9 cellular contexts compared by ENCODE assay signal in genomic region chr6:132598473-132598872, GRCh38. TPM values are rescaled to one million over a fixed set of nuclear protein-coding genes. Genes with fewer than 3 reads are reported as not detected.
A peak's percentile ranks its signal among the peaks of the same experiment; 100 is the strongest.
DNase-seq lines count a peak whose midpoint lies in the region; ATAC-seq and TF ChIP-seq lines count a peak whose summit lies in the region.
"Had no signal": no experiment of that assay in that cellular context is flagged by ENCODE, and none has a peak within 500 bp of the region (broad histone marks: within the 10 kb centered on the region; RNA-seq: fewer than 3 reads in every experiment).

No MANE protein-coding gene starts in this region.

- intact Hi-C loops in esophagus muscularis mucosa (cut with DNase I), result no loop called here

- DNase-seq in NCI-H1694 treated with DMSO at 0.1 percent for 48 hours (lab: John Stamatoyannopoulos, UW), result no peak
- no peak for DNase-seq in stimulated activated CD4-positive, alpha-beta T cell treated with anti-CD3 and anti-CD28 coated beads, Interleukin-4, amount 100 ng/mL, for 1 hour
- no peak for DNase-seq in esophagus muscularis mucosa (ENCODE audit: extremely low spot score)

- H3K36me3 ChIP-seq in DOHH2 (ENCODE audit: control insufficient read depth, low read length) (no peaks in the 10 kb centered on the region), Loucy (ENCODE audit: insufficient read depth, low read length) (no peaks in the 10 kb centered on the region), esophagus muscularis mucosa (no peaks in the 10 kb centered on the region)

- H3K9me2 ChIP-seq in DOHH2 (replicated peaks; ENCODE audit: control insufficient read depth, low read length), result no peaks in the 10 kb centered on the region
- no peaks in the 10 kb centered on the region for H3K9me2 ChIP-seq in Loucy (replicated peaks; ENCODE audit: low read depth, low read length)

- ATAC-seq in GM21576 (IDR thresholded peaks at IDR 0.05; ENCODE audit: unreplicated experiment) (peak; percentile 72), esophagus mucosa (peak; percentile 73), GM18858 (IDR thresholded peaks at IDR 0.05; ENCODE audit: unreplicated experiment) (no peak)

- no peak overlapping the region for H3K27ac ChIP-seq in DOHH2 (ENCODE audit: low read depth, low read length)
- H3K27ac ChIP-seq in esophagus muscularis mucosa (replicated peaks in 1 of 4), result no peak overlapping the region

- TF ChIP-seq CTCF in DOHH2 (IDR thresholded peaks at IDR 0.05; ENCODE audit: low read depth, low read length, poor library complexity, severe bottlenecking) (peak; percentile 47), Loucy (conservative IDR thresholded peaks at IDR 0.05; ENCODE audit: low read length) (peak; percentile 67), esophagus muscularis mucosa (IDR thresholded peaks at IDR 0.05) (no peak)

- WGBS in esophagus muscularis mucosa, result 49% methylated on average over 3 of the region's 3 CpGs

- H3K9me3 ChIP-seq in DOHH2 (ENCODE audit: control insufficient read depth, insufficient read depth, low read length), result no peaks in the 10 kb centered on the region
- no peaks in the 10 kb centered on the region for H3K9me3 ChIP-seq in Loucy (ENCODE audit: insufficient read depth, low read depth, low read length)
- H3K9me3 ChIP-seq in esophagus muscularis mucosa, result no peaks in the 10 kb centered on the region

- no peak for TF ChIP-seq POLR2A in esophagus muscularis mucosa (IDR thresholded peaks at IDR 0.05; ENCODE audit: low read depth)

- H3K79me2 ChIP-seq in DOHH2 (ENCODE audit: control insufficient read depth, low read length) (no peaks in the 10 kb centered on the region), Loucy (ENCODE audit: insufficient read depth, low read length) (no peaks in the 10 kb centered on the region)

- H3K4me2 ChIP-seq in DOHH2 (ENCODE audit: low read length), result no peak overlapping the region
- no peak overlapping the region for H3K4me2 ChIP-seq in Loucy (ENCODE audit: low read depth, low read length, poor library complexity, severe bottlenecking)

- H3K4me1 ChIP-seq in DOHH2 (ENCODE audit: control insufficient read depth, low read length) (no peaks in the 10 kb centered on the region), Loucy (ENCODE audit: insufficient read depth, low read length, poor library complexity, severe bottlenecking) (peaks cover 11% of the 10 kb centered on the region), esophagus muscularis mucosa (no peaks in the 10 kb centered on the region)

- H4K20me1 ChIP-seq in DOHH2 (ENCODE audit: control insufficient read depth, insufficient read depth, low read depth, low read length), result no peaks in the 10 kb centered on the region
- H4K20me1 ChIP-seq in Loucy (ENCODE audit: insufficient read depth, low read length, poor library complexity, severe bottlenecking), result no peaks in the 10 kb centered on the region

- 0 out of 2 replicates have a peak, but pooled peaks cover 2% of the 10 kb centered on the region for H3K27me3 ChIP-seq in DOHH2 (ENCODE audit: control insufficient read depth, low read length)
- no peaks in the 10 kb centered on the region for H3K27me3 ChIP-seq in Loucy (ENCODE audit: insufficient read depth, low read length, poor library complexity, severe bottlenecking)
- peaks cover 0 to 7% (median 0%) of the 10 kb centered on the region in 4 donors for H3K27me3 ChIP-seq in esophagus muscularis mucosa

- no peak for TF ChIP-seq EP300 in esophagus muscularis mucosa (IDR thresholded peaks at IDR 0.05)

- H3K9ac ChIP-seq in Loucy (ENCODE audit: low read depth, low read length, poor library complexity, severe bottlenecking), result no peak overlapping the region

- no peak overlapping the region; the same call in 1 of the 2 replicates for H2AFZ ChIP-seq in Loucy (ENCODE audit: low read length)

- H3K4me3 ChIP-seq in DOHH2 (ENCODE audit: low read length) (no peak overlapping the region), Loucy (ENCODE audit: low read length, poor library complexity, severe bottlenecking) (no peak overlapping the region), esophagus muscularis mucosa (no peak overlapping the region)

- no peaks in the 10 kb centered on the region for H3F3A ChIP-seq in DOHH2 (ENCODE audit: control insufficient read depth, insufficient read depth)
- no peaks in the 10 kb centered on the region for H3F3A ChIP-seq in Loucy (ENCODE audit: low read depth)

RNA-seq across cellular contexts. Expression of gene TAAR5, which starts 8.9 kb away (rescaled TPM):
- not detected for total RNA-seq in esophagus mucosa
- total RNA-seq in esophagus muscularis mucosa, result not detected
- total RNA-seq: temporal lobe had no signal

RNA-seq across cellular contexts. Expression of gene TAAR2, which starts 25.6 kb away (rescaled TPM):
- not detected for total RNA-seq in esophagus mucosa
- total RNA-seq in esophagus muscularis mucosa, result not detected
- total RNA-seq: temporal lobe had no signal

RNA-seq across cellular contexts. Expression of gene TAAR6, which starts 28.4 kb away (rescaled TPM):
- total RNA-seq in esophagus mucosa, result not detected
- total RNA-seq in esophagus muscularis mucosa, result not detected
- total RNA-seq: temporal lobe had no signal

RNA-seq across cellular contexts. Expression of gene TAAR8, which starts 46.0 kb away (rescaled TPM):
- not detected for total RNA-seq in esophagus mucosa
- not detected for total RNA-seq in esophagus muscularis mucosa
- total RNA-seq: temporal lobe had no signal

Comparison
In these comparisons a context has a peak if more than half of its experiments do, and no peak if none do; other contexts are left out.
1. CTCF ChIP-seq: peak in DOHH2 (single experiment) and Loucy (single experiment); none in esophagus muscularis mucosa (0 of 3).